ENCODE assay signal across 8 cellular contexts in genomic region chr19:36573948-36574726, GRCh38. TPM values are rescaled to one million over a fixed set of nuclear protein-coding genes. Genes with fewer than 3 reads are reported as not detected.
A peak's percentile ranks its signal among the peaks of the same experiment; 100 is the strongest.
DNase-seq lines count a peak whose midpoint lies in the region; ATAC-seq and TF ChIP-seq lines count a peak whose summit lies in the region.

No MANE protein-coding gene starts in this region.

- H3K4me3 ChIP-seq in SJCRH30 (peak overlapping the region; percentile 87), esophagus muscularis mucosa (peak overlapping the region; percentile 75 to 94 (median 82))

- H3K36me3 Mint-ChIP-seq in activated CD4-positive, alpha-beta T cell treated with anti-CD3 and anti-CD28 coated beads, Interleukin-2, amount 10 ng/mL, durations not matched to agents 24 days and 14 days (ENCODE audit: low read depth): peaks cover 74% of the 10 kb centered on the region
- H3K36me3 Mint-ChIP-seq in neural crest cell (ENCODE audit: low read depth): peaks cover 35% of the 10 kb centered on the region

- H3K36me3 ChIP-seq in SJCRH30: peaks cover 53% of the 10 kb centered on the region
- H3K36me3 ChIP-seq in esophagus muscularis mucosa: peaks cover 25 to 52% (median 38%) of the 10 kb centered on the region in 4 donors

- H3K4me1 Mint-ChIP-seq in activated CD4-positive, alpha-beta T cell treated with anti-CD3 and anti-CD28 coated beads, Interleukin-2, amount 10 ng/mL, durations not matched to agents 24 days and 14 days: peaks cover 24% of the 10 kb centered on the region
- peaks cover 34% of the 10 kb centered on the region for H3K4me1 Mint-ChIP-seq in neural crest cell

- TF ChIP-seq CTCF in esophagus muscularis mucosa (IDR thresholded peaks at IDR 0.05): no peak
- no peak for TF ChIP-seq CTCF in neural crest cell (conservative IDR thresholded peaks at IDR 0.05)

- H3K27me3 ChIP-seq in SJCRH30 (no peaks in the 10 kb centered on the region), esophagus muscularis mucosa (no peaks in the 10 kb centered on the region)

- no peak for DNase-seq in activated CD4-positive, alpha-beta T cell treated with anti-CD3 and anti-CD28 coated beads, Interleukin-2, amount 10 ng/mL, durations not matched to agents 24 days and 14 days
- DNase-seq in activated CD4-positive, alpha-beta T cell treated with anti-CD3 and anti-CD28 coated beads, Interleukin-2, amount 50 U/mL, for 4 hours: no peak
- DNase-seq in SJCRH30: peak; percentile 8 to 20
- no peak for DNase-seq in esophagus muscularis mucosa (ENCODE audit: extremely low spot score)
- DNase-seq in neural crest cell (ENCODE audit: low read depth, low spot score): no peak
- no peak for DNase-seq in HT-29 (ENCODE audit: low spot score)
- DNase-seq in SW480 (ENCODE audit: low spot score): no peak

- no peak for TF ChIP-seq EP300 in esophagus muscularis mucosa (IDR thresholded peaks at IDR 0.05)

- WGBS in esophagus muscularis mucosa: 29% methylated on average over 13 of the region's 15 CpGs

- peaks cover 10% of the 10 kb centered on the region for H3K9me3 ChIP-seq in SJCRH30 (replicated peaks)
- H3K9me3 ChIP-seq in esophagus muscularis mucosa: peaks cover 0 to under 1% (median 0%) of the 10 kb centered on the region in 4 donors

- H3K27me3 Mint-ChIP-seq in activated CD4-positive, alpha-beta T cell treated with anti-CD3 and anti-CD28 coated beads, Interleukin-2, amount 10 ng/mL, durations not matched to agents 24 days and 14 days: no peaks in the 10 kb centered on the region
- H3K27me3 Mint-ChIP-seq in neural crest cell (ENCODE audit: low read depth): no peaks in the 10 kb centered on the region

- H3K4me1 ChIP-seq in SJCRH30 (no peaks in the 10 kb centered on the region), esophagus muscularis mucosa (peaks cover 15 to 30% (median 22%) of the 10 kb centered on the region in 4 donors)

- no peak for ATAC-seq in GM21360 (IDR thresholded peaks at IDR 0.05; ENCODE audit: unreplicated experiment)

- H3K4me3 Mint-ChIP-seq in activated CD4-positive, alpha-beta T cell treated with anti-CD3 and anti-CD28 coated beads, Interleukin-2, amount 10 ng/mL, durations not matched to agents 24 days and 14 days: peak overlapping the region; percentile 89
- peak overlapping the region; percentile 94 for H3K4me3 Mint-ChIP-seq in neural crest cell

- H3K27ac Mint-ChIP-seq in activated CD4-positive, alpha-beta T cell treated with anti-CD3 and anti-CD28 coated beads, Interleukin-2, amount 10 ng/mL, durations not matched to agents 24 days and 14 days: peak overlapping the region; percentile 95
- peak overlapping the region; percentile 84 for H3K27ac Mint-ChIP-seq in neural crest cell (ENCODE audit: unreplicated experiment)

- H3K27ac ChIP-seq in SJCRH30 (peak overlapping the region; percentile 80), esophagus muscularis mucosa (replicated peaks in 1 of 4) (peak overlapping the region; percentile 82 to 88 (median 84))

- TF ChIP-seq POLR2A in esophagus muscularis mucosa (IDR thresholded peaks at IDR 0.05; ENCODE audit: low read depth): no peak

- H3K9me3 Mint-ChIP-seq in activated CD4-positive, alpha-beta T cell treated with anti-CD3 and anti-CD28 coated beads, Interleukin-2, amount 10 ng/mL, durations not matched to agents 24 days and 14 days: peaks cover 21% of the 10 kb centered on the region
- no peaks in the 10 kb centered on the region for H3K9me3 Mint-ChIP-seq in neural crest cell

- intact Hi-C loops in activated CD4-positive, alpha-beta T cell treated with anti-CD3 and anti-CD28 coated beads, Interleukin-2, amount 10 ng/mL, durations not matched to agents 24 days and 14 days (cut with micrococcal nuclease): loop anchor here (1.0 to 2.0 kb wide), 7 partner anchors 30 to 359 kb away; partner anchors contain the start of genes ZNF146, ZNF260, ZNF345 and ZNF461
- intact Hi-C loops in esophagus muscularis mucosa (cut with DNase I): loop anchor here (2.0 to 10.0 kb wide), 2 partner anchors 45 to 91 kb away; partner anchors contain the start of genes ZNF260 and ZNF461

RNA-seq across cellular contexts. Expression of gene ZNF529, which starts 1.0 kb away (rescaled TPM):
- total RNA-seq in activated CD4-positive, alpha-beta T cell treated with anti-CD3 and anti-CD28 coated beads, Interleukin-2, amount 10 ng/mL, durations not matched to agents 24 days and 14 days: 16.8 and 17.6 TPM in 2 replicates
- 12.6 and 16.9 TPM in 2 replicates for total RNA-seq in SJCRH30 (2014; rRNA removed; shearing (Covaris generic))
- 10 to 100 TPM; 11.6 to 17.6 (median 12.7) TPM for total RNA-seq in esophagus muscularis mucosa
- total RNA-seq in neural crest cell: 19.7 and 19.9 TPM in 2 replicates
- total RNA-seq in HT-29 (2014; rRNA removed; shearing (Covaris generic)): 0.25 and 0.44 TPM in 2 replicates

RNA-seq across cellular contexts. Expression of gene ZNF382, which starts 31.0 kb away (rescaled TPM):
- 9.5 and 13.2 TPM in 2 replicates for total RNA-seq in activated CD4-positive, alpha-beta T cell treated with anti-CD3 and anti-CD28 coated beads, Interleukin-2, amount 10 ng/mL, durations not matched to agents 24 days and 14 days
- total RNA-seq in SJCRH30 (2014; rRNA removed; shearing (Covaris generic)): 13.3 and 16.5 TPM in 2 replicates
- 10 to 100 TPM; 17.1 to 25.7 (median 19.6) TPM for total RNA-seq in esophagus muscularis mucosa
- 22.1 and 24.7 TPM in 2 replicates for total RNA-seq in neural crest cell
- total RNA-seq in HT-29 (2014; rRNA removed; shearing (Covaris generic)): not detected in 2 replicates

RNA-seq across cellular contexts. Expression of gene ZNF260, which starts 46.1 kb away (rescaled TPM):
- 6.7 and 8.0 TPM in 2 replicates for total RNA-seq in activated CD4-positive, alpha-beta T cell treated with anti-CD3 and anti-CD28 coated beads, Interleukin-2, amount 10 ng/mL, durations not matched to agents 24 days and 14 days
- 24.0 and 28.2 TPM in 2 replicates for total RNA-seq in SJCRH30 (2014; rRNA removed; shearing (Covaris generic))
- total RNA-seq in esophagus muscularis mucosa: 10 to 100 TPM in 2 of 4 donors, 1 to 10 TPM in 2; 7.7 to 12.4 (median 10.7) TPM
- 32.1 and 46.4 TPM in 2 replicates for total RNA-seq in neural crest cell
- total RNA-seq in HT-29 (2014; rRNA removed; shearing (Covaris generic)): 0.13 and 0.31 TPM in 2 replicates

Comparison
In these comparisons a context has a peak if more than half of its experiments do, and no peak if none do; other contexts are left out.
1. DNase-seq: peak in SJCRH30 (2 of 2); none in activated CD4-positive, alpha-beta T cell treated with anti-CD3 and anti-CD28 coated beads, Interleukin-2, amount 10 ng/mL, durations not matched to agents 24 days and 14 days (single experiment), activated CD4-positive, alpha-beta T cell treated with anti-CD3 and anti-CD28 coated beads, Interleukin-2, amount 50 U/mL, for 4 hours (0 of 2), esophagus muscularis mucosa (single experiment), neural crest cell (single experiment), HT-29 (single experiment) and SW480 (single experiment).
2. RNA of gene ZNF382, which starts 31.0 kb away (total RNA-seq): 22.1 to 24.7 TPM in neural crest cell, 17.1 to 25.7 TPM in esophagus muscularis mucosa, 13.3 to 16.5 TPM in SJCRH30 and 9.5 to 13.2 TPM in activated CD4-positive, alpha-beta T cell treated with anti-CD3 and anti-CD28 coated beads, Interleukin-2, amount 10 ng/mL, durations not matched to agents 24 days and 14 days; not detected in HT-29; every median in the first group is over 10 times any median in the second.